Comparison of ENCODE assay signal across 1 cellular context in genomic region chr20:49412953-49413352, GRCh38.
TF ChIP-seq lines count a peak whose summit lies in the region.

No MANE protein-coding gene starts in this region.

TF ChIP-seq in K562, 482 proteins besides CTCF, POLR2A, EP300 and RAD21 (continued from another document):
- peak; percentile 46 for TF ChIP-seq PKNOX1 (IDR thresholded peaks at IDR 0.05)
- no peak for TF ChIP-seq CREM (IDR thresholded peaks at IDR 0.05; ENCODE audit: low read depth)
- no peak for TF ChIP-seq KLF1 (tag; IDR thresholded peaks at IDR 0.05)
TF ChIP-seq in K562: peak in this region for 1.
